In the genomic region with DNA sequence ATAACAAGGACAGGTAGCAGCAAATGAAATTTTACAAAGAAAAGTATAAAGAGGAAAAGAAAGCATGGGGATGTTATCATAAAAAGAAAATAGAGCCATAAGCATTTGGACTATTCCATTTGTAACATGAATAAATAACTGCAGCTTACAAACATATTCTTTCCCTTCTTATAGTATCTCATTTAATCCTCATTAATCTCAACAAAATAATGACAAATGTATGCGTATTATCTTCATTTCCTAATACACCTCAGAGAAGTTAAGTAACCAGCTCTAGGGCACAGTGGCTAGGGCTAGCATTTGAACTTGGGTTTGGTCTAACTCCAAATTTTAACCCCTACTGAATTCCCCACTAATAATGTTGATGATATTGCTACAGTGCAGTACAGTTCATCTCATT, we compare ENCODE assay signal across 36 cellular contexts.
"Had no signal": no experiment of that assay in that cellular context is flagged by ENCODE, and none has a peak within 500 bp of the region (broad histone marks: within the 10 kb centered on the region; RNA-seq: fewer than 3 reads in every experiment).

No MANE protein-coding gene starts in this region.

- H3K4me1 ChIP-seq: adrenal gland, ascending aorta, body of pancreas, breast epithelium had no signal

- H3K36me3 ChIP-seq: adrenal gland, ascending aorta, brain microvascular endothelial cell, breast epithelium, cardiac muscle cell had no signal

- DNase-seq: activated effector memory CD4-positive, alpha-beta T cell treated with anti-CD3 and anti-CD28 coated beads, Interleukin-2, amount 50 U/mL, for 16 hours; activated effector memory CD4-positive, alpha-beta T cell treated with Interleukin-2 at 50 U/mL for 16 hours; activated gamma-delta T cell; activated gamma-delta T cell treated with Interleukin-2 at 50 U/mL for 16 hours; activated naive CD4-positive, alpha-beta T cell; activated naive CD4-positive, alpha-beta T cell treated with anti-CD3 and anti-CD28 coated beads for 36 hours; activated naive CD4-positive, alpha-beta T cell treated with anti-CD3 and anti-CD28 coated beads, Interleukin-2, amount 10 ng/mL, durations not matched to agents 7 days and 5 days; activated naive CD4-positive, alpha-beta T cell treated with anti-CD3 and anti-CD28 coated beads, Interleukin-2, amount 50 U/mL, for 16 hours; activated naive CD4-positive, alpha-beta T cell treated with Interleukin-2 at 50 U/mL for 16 hours; activated naive CD8-positive, alpha-beta T cell treated with anti-CD3 and anti-CD28 coated beads for 36 hours; activated naive CD8-positive, alpha-beta T cell treated with anti-CD3 and anti-CD28 coated beads, Interleukin-2, amount 10 ng/mL, durations not matched to agents 7 days and 5 days; activated naive CD8-positive, alpha-beta T cell treated with anti-CD3 and anti-CD28 coated beads, Interleukin-2, amount 50 U/mL, for 24 hours; activated T-cell treated with anti-CD3 and anti-CD28 coated beads, Interleukin-2, amount 50 U/mL, for 4 hours; activated T-cell treated with anti-CD3 and anti-CD28 coated beads, Interleukin-2, amount 50 U/mL, for 48 hours; activated T-cell treated with anti-CD3 and anti-CD28 coated beads, Interleukin-2, amount 50 U/mL, for 72 hours; adrenal gland; amniotic stem cell; amygdala; anterior cingulate cortex; aorta; body of pancreas; brain microvascular endothelial cell; caudate nucleus; central memory CD4-positive, alpha-beta T cell; cerebellar nuclear complex had no signal

- H3K4me3 Mint-ChIP-seq: activated naive CD4-positive, alpha-beta T cell treated with anti-CD3 and anti-CD28 coated beads for 36 hours; activated naive CD4-positive, alpha-beta T cell treated with anti-CD3 and anti-CD28 coated beads, Interleukin-2, amount 10 ng/mL, durations not matched to agents 7 days and 5 days; activated naive CD4-positive, alpha-beta T cell treated with anti-CD3 and anti-CD28 coated beads, Interleukin-2, amount 50 U/mL, for 24 hours; activated naive CD8-positive, alpha-beta T cell; activated naive CD8-positive, alpha-beta T cell treated with anti-CD3 and anti-CD28 coated beads for 36 hours; activated naive CD8-positive, alpha-beta T cell treated with anti-CD3 and anti-CD28 coated beads, Interleukin-2, amount 10 ng/mL, durations not matched to agents 7 days and 5 days; activated naive CD8-positive, alpha-beta T cell treated with anti-CD3 and anti-CD28 coated beads, Interleukin-2, amount 50 U/mL, for 24 hours; activated T-cell treated with anti-CD3 and anti-CD28 coated beads, Interleukin-2, amount 50 U/mL, for 4 hours; activated T-cell treated with anti-CD3 and anti-CD28 coated beads, Interleukin-2, amount 50 U/mL, for 72 hours; activated T-helper 1 cell treated with anti-CD3 and anti-CD28 coated beads, Interleukin-12 subunit alpha, Interleukin-12 subunit beta, Interleukin-2, Interleukin-4 antibody, amounts not matched to agents 30 ng/mL and 10 ng/mL and 1 ng/mL, durations not matched to agents 14 hours and 24 hours and 36 hours; activated T-helper 17 cell treated with anti-CD3 and anti-CD28 coated beads, Interleukin-2, amount 50 U/mL, for 72 hours; brain; central memory CD8-positive, alpha-beta T cell had no signal

- ATAC-seq: activated naive CD4-positive, alpha-beta T cell treated with anti-CD3 and anti-CD28 coated beads, Interleukin-2, amount 50 U/mL, for 72 hours; activated naive CD8-positive, alpha-beta T cell treated with anti-CD3 and anti-CD28 coated beads, Interleukin-2, amount 50 U/mL, for 24 hours; activated T-cell treated with anti-CD3 and anti-CD28 coated beads, Interleukin-2, amount 50 U/mL, for 4 hours; activated T-cell treated with anti-CD3 and anti-CD28 coated beads, Interleukin-2, amount 50 U/mL, for 72 hours; activated T-helper 17 cell treated with anti-CD3 and anti-CD28 coated beads, Interleukin-2, amount 50 U/mL, for 72 hours; body of pancreas had no signal

- H3K36me3 Mint-ChIP-seq: activated naive CD4-positive, alpha-beta T cell treated with anti-CD3 and anti-CD28 coated beads, Interleukin-2, amount 10 ng/mL, durations not matched to agents 7 days and 5 days; activated naive CD4-positive, alpha-beta T cell treated with anti-CD3 and anti-CD28 coated beads, Interleukin-2, amount 50 U/mL, for 72 hours had no signal

- H3K27ac Mint-ChIP-seq: activated naive CD4-positive, alpha-beta T cell treated with anti-CD3 and anti-CD28 coated beads for 36 hours; activated naive CD4-positive, alpha-beta T cell treated with anti-CD3 and anti-CD28 coated beads, Interleukin-2, amount 10 ng/mL, durations not matched to agents 7 days and 5 days; activated naive CD4-positive, alpha-beta T cell treated with anti-CD3 and anti-CD28 coated beads, Interleukin-2, amount 50 U/mL, for 24 hours; activated naive CD4-positive, alpha-beta T cell treated with anti-CD3 and anti-CD28 coated beads, Interleukin-2, amount 50 U/mL, for 72 hours; activated naive CD8-positive, alpha-beta T cell; activated naive CD8-positive, alpha-beta T cell treated with anti-CD3 and anti-CD28 coated beads for 36 hours; activated naive CD8-positive, alpha-beta T cell treated with anti-CD3 and anti-CD28 coated beads, Interleukin-2, amount 10 ng/mL, durations not matched to agents 7 days and 5 days; activated naive CD8-positive, alpha-beta T cell treated with anti-CD3 and anti-CD28 coated beads, Interleukin-2, amount 50 U/mL, for 24 hours; activated T-cell treated with anti-CD3 and anti-CD28 coated beads, Interleukin-2, amount 50 U/mL, for 72 hours; activated T-helper 1 cell treated with anti-CD3 and anti-CD28 coated beads, Interleukin-12 subunit alpha, Interleukin-12 subunit beta, Interleukin-2, Interleukin-4 antibody, amounts not matched to agents 30 ng/mL and 10 ng/mL and 1 ng/mL, durations not matched to agents 14 hours and 24 hours and 36 hours; activated T-helper 17 cell treated with anti-CD3 and anti-CD28 coated beads, Interleukin-2, amount 50 U/mL, for 72 hours; activated T-helper 2 cell treated with anti-CD3 and anti-CD28 coated beads, Interferon-gamma antibody, Interleukin-2, Interleukin-4, amounts not matched to agents 10 μg/mL and 5 μg/mL and 100 μg/mL, durations not matched to agents 14 hours and 24 hours and 36 hours had no signal

- H3K9me3 ChIP-seq: ascending aorta, body of pancreas, breast epithelium had no signal

- H3K4me3 ChIP-seq: adrenal gland, ascending aorta, body of pancreas, breast epithelium, cardiac muscle cell had no signal

- H3K27ac ChIP-seq: adrenal gland, ascending aorta, body of pancreas, brain microvascular endothelial cell, breast epithelium, cardiac muscle cell had no signal

- H3K4me1 Mint-ChIP-seq: activated naive CD4-positive, alpha-beta T cell treated with anti-CD3 and anti-CD28 coated beads, Interleukin-2, amount 10 ng/mL, durations not matched to agents 7 days and 5 days; activated naive CD4-positive, alpha-beta T cell treated with anti-CD3 and anti-CD28 coated beads, Interleukin-2, amount 50 U/mL, for 24 hours; activated naive CD8-positive, alpha-beta T cell treated with anti-CD3 and anti-CD28 coated beads for 36 hours; activated naive CD8-positive, alpha-beta T cell treated with anti-CD3 and anti-CD28 coated beads, Interleukin-2, amount 50 U/mL, for 24 hours; central memory CD8-positive, alpha-beta T cell had no signal

- H3K27me3 Mint-ChIP-seq: activated naive CD4-positive, alpha-beta T cell treated with anti-CD3 and anti-CD28 coated beads, Interleukin-2, amount 10 ng/mL, durations not matched to agents 7 days and 5 days; activated naive CD4-positive, alpha-beta T cell treated with anti-CD3 and anti-CD28 coated beads, Interleukin-2, amount 50 U/mL, for 24 hours; activated naive CD8-positive, alpha-beta T cell; activated naive CD8-positive, alpha-beta T cell treated with anti-CD3 and anti-CD28 coated beads for 36 hours; activated naive CD8-positive, alpha-beta T cell treated with anti-CD3 and anti-CD28 coated beads, Interleukin-2, amount 10 ng/mL, durations not matched to agents 7 days and 5 days; activated naive CD8-positive, alpha-beta T cell treated with anti-CD3 and anti-CD28 coated beads, Interleukin-2, amount 50 U/mL, for 24 hours; activated T-helper 17 cell treated with anti-CD3 and anti-CD28 coated beads, Interleukin-2, amount 50 U/mL, for 72 hours; brain; central memory CD8-positive, alpha-beta T cell had no signal
